1 cellular context compared by ENCODE assay signal in the genomic region with DNA sequence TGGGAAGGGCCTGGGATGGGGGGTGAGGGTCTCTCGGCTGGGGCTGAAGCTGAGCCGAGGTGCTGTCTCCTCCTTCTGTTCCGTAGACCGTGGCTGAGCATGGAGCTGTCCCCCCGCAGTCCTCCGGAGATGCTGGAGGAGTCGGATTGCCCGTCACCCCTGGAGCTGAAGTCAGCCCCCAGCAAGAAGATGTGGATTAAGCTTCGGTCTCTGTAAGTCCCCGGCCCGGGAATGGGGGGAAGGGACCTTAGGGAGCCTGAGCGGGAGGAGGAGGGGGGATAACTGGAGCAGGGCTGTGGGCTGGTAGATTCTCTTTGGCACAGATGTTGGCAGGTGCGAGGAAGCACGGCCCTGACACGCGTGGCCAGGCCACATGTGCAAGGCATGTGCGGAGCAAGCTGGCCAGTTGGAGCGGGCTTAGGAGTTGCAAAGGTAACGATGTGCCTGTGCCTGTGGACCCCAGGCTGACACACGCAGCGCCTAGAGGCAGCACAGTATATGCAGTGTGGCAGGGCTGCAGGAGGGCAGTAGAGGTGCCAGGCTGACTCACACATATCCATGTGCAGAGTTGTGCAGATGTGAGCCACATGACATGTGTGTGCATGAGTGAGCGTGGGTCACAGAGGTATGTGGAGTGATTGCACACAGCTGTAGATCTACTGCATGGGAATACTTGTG.
TF ChIP-seq lines count a peak whose summit lies in the region.

No MANE protein-coding gene starts in this region.

TF ChIP-seq in SK-N-SH, 30 proteins besides CTCF, POLR2A, EP300 and RAD21 (continued from another document):
- no peak for TF ChIP-seq EZH2phosphoT487 (IDR thresholded peaks at IDR 0.05; ENCODE audit: borderline replicate concordance, low read depth)
- no peak for TF ChIP-seq MXI1 (IDR thresholded peaks at IDR 0.05; ENCODE audit: low read depth, low read length)
- TF ChIP-seq MAX (IDR thresholded peaks at IDR 0.05; ENCODE audit: low read depth): no peak
